ENCODE assay signal across 26 cellular contexts in the genomic region with DNA sequence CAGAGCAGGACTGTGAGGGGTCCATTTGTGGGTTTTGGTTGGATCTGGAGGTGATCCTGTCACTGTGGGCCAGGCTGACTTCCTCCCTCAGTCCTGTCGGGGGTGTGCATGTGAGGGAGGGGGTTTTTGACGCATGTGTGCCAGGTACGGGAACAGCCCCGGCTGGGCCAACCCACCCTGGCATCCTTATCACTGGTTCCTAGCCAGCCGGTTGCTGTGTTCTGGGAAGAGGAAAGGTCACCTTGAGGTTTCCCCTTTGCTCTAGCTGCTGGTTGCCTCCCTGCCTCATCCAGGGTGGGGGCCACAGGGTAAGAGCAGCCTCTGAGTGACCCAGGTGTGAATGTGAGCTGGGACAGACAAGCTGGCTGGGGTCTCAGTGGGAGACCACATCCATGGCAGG. TPM values are rescaled to one million over a fixed set of nuclear protein-coding genes. Genes with fewer than 3 reads are reported as not detected.
"Had no signal": no experiment of that assay in that cellular context is flagged by ENCODE, and none has a peak within 500 bp of the region (broad histone marks: within the 10 kb centered on the region; RNA-seq: fewer than 3 reads in every experiment).

No MANE protein-coding gene starts in this region.

- H3K27ac Mint-ChIP-seq: activated CD8-positive, alpha-beta T cell treated with anti-CD3 and anti-CD28 coated beads, Interleukin-2, amount 10 ng/mL, durations not matched to agents 7 days and 5 days; activated naive CD8-positive, alpha-beta T cell treated with anti-CD3 and anti-CD28 coated beads, Interleukin-2, amount 10 ng/mL, durations not matched to agents 7 days and 5 days; T-helper 1 cell treated with Interleukin-12 subunit alpha and Interleukin-12 subunit beta and Interleukin-4 antibody, amounts not matched to agents 30 μg/mL and 1 μg/mL, for 36 hours had no signal

- H3K4me1 ChIP-seq: adrenal gland had no signal

- H3K27ac ChIP-seq: adrenal gland had no signal

- H3K36me3 Mint-ChIP-seq: activated naive CD8-positive, alpha-beta T cell treated with anti-CD3 and anti-CD28 coated beads, Interleukin-2, amount 10 ng/mL, durations not matched to agents 7 days and 5 days had no signal

- DNase-seq: activated CD4-positive, alpha-beta T cell treated with anti-CD3 and anti-CD28 coated beads for 48 hours; activated CD4-positive, alpha-beta T cell treated with anti-CD3 and anti-CD28 coated beads, Interleukin-2, amount 50 U/mL, for 4 hours; activated CD4-positive, CD25-positive, alpha-beta regulatory T cell treated with anti-CD3 and anti-CD28 coated beads, Interleukin-2, amount 50 U/mL, for 72 hours; activated CD8-positive, alpha-beta memory T cell treated with anti-CD3 and anti-CD28 coated beads, Interleukin-2, amount 50 U/mL, for 48 hours; activated CD8-positive, alpha-beta T cell treated with anti-CD3 and anti-CD28 coated beads, Interleukin-2, amount 10 ng/mL, durations not matched to agents 7 days and 5 days; activated naive CD4-positive, alpha-beta T cell treated with anti-CD3 and anti-CD28 coated beads, Interleukin-2, amount 50 U/mL, for 16 hours; activated naive CD8-positive, alpha-beta T cell treated with anti-CD3 and anti-CD28 coated beads, Interleukin-2, amount 10 ng/mL, durations not matched to agents 7 days and 5 days; activated T-cell treated with anti-CD3 and anti-CD28 coated beads, Interleukin-2, amount 50 U/mL, for 1 hour; adrenal gland; anterior cingulate cortex; caudate nucleus; Kasumi-1; KBM-7; NCI-H1105 treated with DMSO at 0.1 percent for 48 hours; NCI-H1436 treated with DMSO at 0.1 percent for 48 hours; NCI-H1930; NCI-H345; NCI-H510A; NCI-H526 treated with DMSO at 0.1 percent for 48 hours; NK-92 treated with Interleukin-12 subunit alpha and Interleukin-12 subunit beta, amount 100 ng/mL, for 24 hours; OCI-M1; RPMI8226; SHP77 had no signal

- H3K9me3 Mint-ChIP-seq: activated naive CD8-positive, alpha-beta T cell treated with anti-CD3 and anti-CD28 coated beads, Interleukin-2, amount 10 ng/mL, durations not matched to agents 7 days and 5 days; T-helper 1 cell treated with Interleukin-12 subunit alpha and Interleukin-12 subunit beta and Interleukin-4 antibody, amounts not matched to agents 30 μg/mL and 1 μg/mL, for 36 hours had no signal

- H3K36me3 ChIP-seq: adrenal gland had no signal

- H3K4me3 ChIP-seq: adrenal gland had no signal

- H3K4me3 Mint-ChIP-seq: activated CD8-positive, alpha-beta T cell treated with anti-CD3 and anti-CD28 coated beads, Interleukin-2, amount 10 ng/mL, durations not matched to agents 7 days and 5 days; activated naive CD8-positive, alpha-beta T cell treated with anti-CD3 and anti-CD28 coated beads, Interleukin-2, amount 10 ng/mL, durations not matched to agents 7 days and 5 days; T-helper 1 cell treated with Interleukin-12 subunit alpha and Interleukin-12 subunit beta and Interleukin-4 antibody, amounts not matched to agents 30 μg/mL and 1 μg/mL, for 36 hours had no signal

- H3K9me3 ChIP-seq: adrenal gland had no signal

- ATAC-seq: activated CD8-positive, alpha-beta T cell treated with anti-CD3 and anti-CD28 coated beads, Interleukin-2, amount 10 ng/mL, durations not matched to agents 7 days and 5 days; Panc1 had no signal

RNA-seq across cellular contexts. Expression of gene SLC26A9, which starts 2.5 kb away (rescaled TPM):
- total RNA-seq: activated CD8-positive, alpha-beta T cell treated with anti-CD3 and anti-CD28 coated beads, Interleukin-2, amount 10 ng/mL, durations not matched to agents 7 days and 5 days; activated naive CD8-positive, alpha-beta T cell treated with anti-CD3 and anti-CD28 coated beads, Interleukin-2, amount 10 ng/mL, durations not matched to agents 7 days and 5 days; SK-MEL-5 had no signal
